ENCODE assay signal across 8 cellular contexts in genomic region chr18:59070181-59070912, GRCh38.
DNase-seq lines count a peak whose midpoint lies in the region; ATAC-seq and TF ChIP-seq lines count a peak whose summit lies in the region.

No MANE protein-coding gene starts in this region.

- ATAC-seq in GM18519 (IDR thresholded peaks at IDR 0.05; ENCODE audit: low FRiP score, unreplicated experiment) (peak; percentile 46), HG03196 (IDR thresholded peaks at IDR 0.05; ENCODE audit: unreplicated experiment) (peak; percentile 60)

- DNase-seq in NCI-H774 (lab: John Stamatoyannopoulos, UW) (peak; percentile 76), lung microvascular endothelial cell (ENCODE audit: low read depth in 2 of 2) (peak; percentile 73 to 80)
- DNase-seq in activated CD4-positive, alpha-beta T cell treated with anti-CD3 and anti-CD28 coated beads, Interleukin-2, amount 50 U/mL, for 48 hours, result peak; percentile 88 to 90
- DNase-seq in effector CD4-positive, alpha-beta T cell, result peak; percentile 66
- peak; percentile 68 for DNase-seq in stimulated activated CD8-positive, alpha-beta memory T cell treated with anti-CD3 and anti-CD28 coated beads, Interleukin-15, amount 100 ng/mL, for 1 hour (ENCODE audit: low read depth)

- TF ChIP-seq CTCF in 22Rv1 (IDR thresholded peaks at IDR 0.05), result peak; percentile 87

- no peak overlapping the region for H3K27ac ChIP-seq in 22Rv1
